Comparison of ENCODE assay signal across 10 cellular contexts in the genomic region with DNA sequence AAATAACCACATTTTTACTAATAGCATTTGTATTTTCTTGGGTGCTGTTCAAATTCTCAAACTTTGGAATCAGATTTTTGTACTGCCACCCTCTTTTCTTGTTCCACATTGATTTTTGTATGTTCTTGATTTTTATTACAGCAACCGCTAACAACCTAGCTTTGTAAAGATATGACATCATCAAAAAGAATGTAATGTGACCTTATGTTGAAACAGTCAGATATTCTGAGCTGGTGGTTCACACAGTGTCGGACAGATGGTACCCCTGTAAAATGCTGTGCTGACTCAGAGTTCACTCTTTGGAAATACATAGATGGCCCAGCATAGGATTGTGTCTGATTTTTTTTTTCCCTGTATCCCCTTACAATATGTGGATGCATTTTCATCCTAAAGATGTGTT.
DNase-seq lines count a peak whose midpoint lies in the region; ATAC-seq and TF ChIP-seq lines count a peak whose summit lies in the region.
"Had no signal": no experiment of that assay in that cellular context is flagged by ENCODE, and none has a peak within 500 bp of the region (broad histone marks: within the 10 kb centered on the region; RNA-seq: fewer than 3 reads in every experiment).

No MANE protein-coding gene starts in this region.

- no peak overlapping the region for H3K4me3 Mint-ChIP-seq in activated CD8-positive, alpha-beta memory T cell treated with anti-CD3 and anti-CD28 coated beads, Interleukin-2, amount 10 ng/mL, durations not matched to agents 7 days and 5 days
- H3K4me3 Mint-ChIP-seq in activated CD8-positive, alpha-beta T cell treated with anti-CD3 and anti-CD28 coated beads, Interleukin-2, amount 10 ng/mL, durations not matched to agents 7 days and 5 days: no peak overlapping the region

- peak; percentile 71 for DNase-seq in GM04503 (ENCODE audit: low read depth)
- peak; percentile 56 for DNase-seq in NOMO-1 treated with DMSO at 0.1 percent for 48 hours (lab: John Stamatoyannopoulos, UW; ENCODE audit: unreplicated experiment)
- peak; percentile 91 for DNase-seq in fibroblast of gingiva (ENCODE audit: low read depth)
- DNase-seq in prostate gland (ENCODE audit: low spot score): peak; percentile 10
- DNase-seq in activated CD8-positive, alpha-beta memory T cell treated with anti-CD3 and anti-CD28 coated beads, Interleukin-2, amount 10 ng/mL, durations not matched to agents 7 days and 5 days: no peak
- no peak for DNase-seq in stimulated activated CD8-positive, alpha-beta memory T cell treated with anti-CD3 and anti-CD28 coated beads, Interleukin-4, amount 100 ng/mL, for 48 hours
- DNase-seq in GM13976 (ENCODE audit: low spot score): no peak
- no peak for DNase-seq in activated CD8-positive, alpha-beta T cell treated with anti-CD3 and anti-CD28 coated beads, Interleukin-2, amount 10 ng/mL, durations not matched to agents 7 days and 5 days
- DNase-seq: sigmoid colon, upper lobe of left lung had no signal

- TF ChIP-seq POLR2A in prostate gland (IDR thresholded peaks at IDR 0.05): no peak

- no peak overlapping the region for H3K4me3 ChIP-seq in prostate gland
- H3K4me3 ChIP-seq: sigmoid colon, upper lobe of left lung had no signal

- no peaks in the 10 kb centered on the region for H3K27me3 Mint-ChIP-seq in activated CD8-positive, alpha-beta memory T cell treated with anti-CD3 and anti-CD28 coated beads, Interleukin-2, amount 10 ng/mL, durations not matched to agents 7 days and 5 days
- no peaks in the 10 kb centered on the region for H3K27me3 Mint-ChIP-seq in activated CD8-positive, alpha-beta T cell treated with anti-CD3 and anti-CD28 coated beads, Interleukin-2, amount 10 ng/mL, durations not matched to agents 7 days and 5 days (ENCODE audit: low read depth)

- intact Hi-C loops in prostate gland (cut with DNase I): no loop called here

- POLR2A ChIA-PET in activated CD8-positive, alpha-beta T cell treated with anti-CD3 and anti-CD28 coated beads, Interleukin-2, amount 10 ng/mL, durations not matched to agents 7 days and 5 days (lab: Charles Lee): no interaction called here

- no peak for TF ChIP-seq CTCF in prostate gland (IDR thresholded peaks at IDR 0.05)
- TF ChIP-seq CTCF in GM13976 (IDR thresholded peaks at IDR 0.05; ENCODE audit: borderline replicate concordance, control extremely low read depth, extremely low read depth, insufficient read depth, missing control alignments): no peak

- no peak overlapping the region for H3K27ac ChIP-seq in prostate gland
- H3K27ac ChIP-seq: sigmoid colon had no signal

- peaks cover 4% of the 10 kb centered on the region for H3K4me1 Mint-ChIP-seq in activated CD8-positive, alpha-beta memory T cell treated with anti-CD3 and anti-CD28 coated beads, Interleukin-2, amount 10 ng/mL, durations not matched to agents 7 days and 5 days
- H3K4me1 Mint-ChIP-seq in activated CD8-positive, alpha-beta T cell treated with anti-CD3 and anti-CD28 coated beads, Interleukin-2, amount 10 ng/mL, durations not matched to agents 7 days and 5 days (ENCODE audit: low read depth): no peaks in the 10 kb centered on the region

- H3K27ac Mint-ChIP-seq in activated CD8-positive, alpha-beta memory T cell treated with anti-CD3 and anti-CD28 coated beads, Interleukin-2, amount 10 ng/mL, durations not matched to agents 7 days and 5 days: no peak overlapping the region
- no peak overlapping the region for H3K27ac Mint-ChIP-seq in activated CD8-positive, alpha-beta T cell treated with anti-CD3 and anti-CD28 coated beads, Interleukin-2, amount 10 ng/mL, durations not matched to agents 7 days and 5 days

- H3K27me3 ChIP-seq in prostate gland (replicated peaks; ENCODE audit: insufficient read depth): no peaks in the 10 kb centered on the region
- H3K27me3 ChIP-seq: sigmoid colon, upper lobe of left lung had no signal

- H3K36me3 Mint-ChIP-seq in activated CD8-positive, alpha-beta memory T cell treated with anti-CD3 and anti-CD28 coated beads, Interleukin-2, amount 10 ng/mL, durations not matched to agents 7 days and 5 days: peaks cover 8% of the 10 kb centered on the region
- H3K36me3 Mint-ChIP-seq in activated CD8-positive, alpha-beta T cell treated with anti-CD3 and anti-CD28 coated beads, Interleukin-2, amount 10 ng/mL, durations not matched to agents 7 days and 5 days (ENCODE audit: low read depth): peaks cover 11% of the 10 kb centered on the region

- H3K9me3 Mint-ChIP-seq in activated CD8-positive, alpha-beta memory T cell treated with anti-CD3 and anti-CD28 coated beads, Interleukin-2, amount 10 ng/mL, durations not matched to agents 7 days and 5 days (ENCODE audit: low read depth): no peaks in the 10 kb centered on the region
- H3K9me3 Mint-ChIP-seq in activated CD8-positive, alpha-beta T cell treated with anti-CD3 and anti-CD28 coated beads, Interleukin-2, amount 10 ng/mL, durations not matched to agents 7 days and 5 days (ENCODE audit: insufficient read depth): no peaks in the 10 kb centered on the region

- CTCF ChIA-PET in activated CD8-positive, alpha-beta memory T cell treated with anti-CD3 and anti-CD28 coated beads, Interleukin-2, amount 10 ng/mL, durations not matched to agents 7 days and 5 days (lab: Charles Lee): interaction anchor here (1.0 kb wide), 1 partner anchor 17 kb away, joined by 3 read pairs; no protein-coding TSS in a partner anchor
- CTCF ChIA-PET in activated CD8-positive, alpha-beta T cell treated with anti-CD3 and anti-CD28 coated beads, Interleukin-2, amount 10 ng/mL, durations not matched to agents 7 days and 5 days (lab: Charles Lee): interaction anchor here (1.3 kb wide), 2 partner anchors 17 to 106 kb away, joined by 3 read pairs; no protein-coding TSS in a partner anchor

- no peak for ATAC-seq in activated CD8-positive, alpha-beta memory T cell treated with anti-CD3 and anti-CD28 coated beads, Interleukin-2, amount 10 ng/mL, durations not matched to agents 7 days and 5 days
- no peak for ATAC-seq in activated CD8-positive, alpha-beta T cell treated with anti-CD3 and anti-CD28 coated beads, Interleukin-2, amount 10 ng/mL, durations not matched to agents 7 days and 5 days

- WGBS in prostate gland: 20% methylated on average over 2 of the region's 2 CpGs

- no peaks in the 10 kb centered on the region for H3K36me3 ChIP-seq in prostate gland
- H3K36me3 ChIP-seq: sigmoid colon had no signal

- H3K9me3 ChIP-seq in prostate gland: no peaks in the 10 kb centered on the region
- H3K9me3 ChIP-seq: sigmoid colon, upper lobe of left lung had no signal

- in situ Hi-C loops in GM13976 (cut with MboI; ENCODE audit: low sequenced_read_pairs, unreplicated experiment): no loop called here

- H3K4me1 ChIP-seq in prostate gland (replicated peaks): no peaks in the 10 kb centered on the region

Comparison
In these comparisons a context has a peak if more than half of its experiments do, and no peak if none do; other contexts are left out.
1. DNase-seq: peak in GM04503 (single experiment), NOMO-1 treated with DMSO at 0.1 percent for 48 hours (single experiment), fibroblast of gingiva (single experiment) and prostate gland (single experiment); none in activated CD8-positive, alpha-beta memory T cell treated with anti-CD3 and anti-CD28 coated beads, Interleukin-2, amount 10 ng/mL, durations not matched to agents 7 days and 5 days (single experiment), stimulated activated CD8-positive, alpha-beta memory T cell treated with anti-CD3 and anti-CD28 coated beads, Interleukin-4, amount 100 ng/mL, for 48 hours (single experiment), GM13976 (single experiment) and activated CD8-positive, alpha-beta T cell treated with anti-CD3 and anti-CD28 coated beads, Interleukin-2, amount 10 ng/mL, durations not matched to agents 7 days and 5 days (single experiment).